In the genomic region with DNA sequence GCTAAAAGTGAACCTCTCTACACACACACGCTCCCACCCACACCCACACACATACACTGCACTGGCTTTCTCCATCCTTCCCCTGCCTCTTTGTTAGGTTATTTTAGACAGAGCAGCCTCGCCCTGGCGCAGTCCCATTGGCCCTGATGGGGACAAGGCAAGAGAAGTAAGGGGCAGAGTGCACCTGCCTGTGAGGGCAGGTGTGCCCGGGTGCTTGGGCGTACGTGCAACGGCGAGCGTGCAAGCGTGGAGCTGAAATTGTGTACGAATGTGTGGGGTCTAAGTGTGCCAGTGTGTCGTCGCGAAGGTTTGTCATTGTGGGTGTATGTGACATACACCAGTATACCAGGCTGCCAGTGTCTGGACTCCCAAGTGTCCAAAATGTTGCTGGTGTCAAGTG, we compare ENCODE assay signal across 10 cellular contexts. TPM values are rescaled to one million over a fixed set of nuclear protein-coding genes. Genes with fewer than 3 reads are reported as not detected.
DNase-seq lines count a peak whose midpoint lies in the region; ATAC-seq, FAIRE-seq and TF ChIP-seq lines count a peak whose summit lies in the region.
"Had no signal": no experiment of that assay in that cellular context is flagged by ENCODE, and none has a peak within 500 bp of the region (broad histone marks: within the 10 kb centered on the region; RNA-seq: fewer than 3 reads in every experiment).

No MANE protein-coding gene starts in this region.

- H3K27me3 ChIP-seq in keratinocyte (ENCODE audit: control insufficient read depth, extremely low read depth, insufficient read depth, low read length) (peaks cover 12% of the 10 kb centered on the region), suprapubic skin (peaks cover 20% of the 10 kb centered on the region)

- H3K79me2 ChIP-seq in keratinocyte (ENCODE audit: control insufficient read depth, insufficient read depth, low read length): no peaks in the 10 kb centered on the region

- no peak for TF ChIP-seq CTCF in keratinocyte (optimal IDR thresholded peaks at IDR 0.05 in 1 of 3, IDR thresholded peaks at IDR 0.05 in 1 of 3, conservative IDR thresholded peaks at IDR 0.05 in 1 of 3; ENCODE audit: extremely low read depth in 1 of 3, insufficient read depth in 2 of 3, low read length in 3 of 3)
- TF ChIP-seq CTCF in suprapubic skin (IDR thresholded peaks at IDR 0.05): no peak

- no peaks in the 10 kb centered on the region for H3K9me1 ChIP-seq in keratinocyte (ENCODE audit: control insufficient read depth, extremely low read depth, insufficient read depth, low read length)

- WGBS in suprapubic skin: 11% methylated on average over 11 of the region's 14 CpGs

- no peak for TF ChIP-seq EP300 in suprapubic skin (IDR thresholded peaks at IDR 0.05)

- H3K27ac ChIP-seq in angular gyrus (ENCODE audit: low read depth, low read length): peak overlapping the region; percentile 77
- no peak overlapping the region for H3K27ac ChIP-seq in keratinocyte (ENCODE audit: control insufficient read depth, insufficient read depth, low read length)
- H3K27ac ChIP-seq in suprapubic skin: peak overlapping the region; percentile 90

- H3K4me1 ChIP-seq in keratinocyte (ENCODE audit: control insufficient read depth, extremely low read depth, insufficient read depth, low read length) (peaks cover 30% of the 10 kb centered on the region), suprapubic skin (peaks cover 53% of the 10 kb centered on the region)

- H3K27me3 Mint-ChIP-seq in activated CD4-positive, alpha-beta T cell treated with anti-CD3 and anti-CD28 coated beads for 36 hours: peaks cover 43% of the 10 kb centered on the region

- DNase-seq in NCI-H2171 treated with DMSO at 0.1 percent for 48 hours (lab: John Stamatoyannopoulos, UW) (peak; percentile 27), NCI-H2171 (lab: John Stamatoyannopoulos, UW) (no peak), keratinocyte (ENCODE audit: low read depth, low spot score) (no peak), suprapubic skin (ENCODE audit: low spot score in 2 of 2) (peak in 1 of 2 donors; percentile 59), GF-D8 (lab: John Stamatoyannopoulos, UW) (no peak)
- DNase-seq in activated CD4-positive, alpha-beta T cell treated with anti-CD3 and anti-CD28 coated beads for 36 hours: no peak
- DNase-seq: CD4-positive, CD25-positive, alpha-beta regulatory T cell; stimulated activated CD4-positive, alpha-beta T cell treated with anti-CD3 and anti-CD28 coated beads, Interleukin-2, amount 100 ng/mL, for 48 hours had no signal

- no peak for ATAC-seq in GM18502 (IDR thresholded peaks at IDR 0.05; ENCODE audit: poor library complexity, unreplicated experiment)
- no peak for ATAC-seq in activated CD4-positive, alpha-beta T cell treated with anti-CD3 and anti-CD28 coated beads for 36 hours

- H3K9me3 ChIP-seq in keratinocyte (ENCODE audit: control insufficient read depth, low read depth, low read length) (no peaks in the 10 kb centered on the region), suprapubic skin (no peaks in the 10 kb centered on the region)

- no peaks in the 10 kb centered on the region for H3K9me3 Mint-ChIP-seq in activated CD4-positive, alpha-beta T cell treated with anti-CD3 and anti-CD28 coated beads for 36 hours (ENCODE audit: low read depth)

- FAIRE-seq in keratinocyte (lab: Jason Lieb, UNC): no peak

- CTCF ChIA-PET in activated CD4-positive, alpha-beta T cell treated with anti-CD3 and anti-CD28 coated beads for 36 hours (lab: Charles Lee): no interaction called here

- peak overlapping the region; percentile 67 to 84 (median 84) for H3K4me3 ChIP-seq in keratinocyte (ENCODE audit: control insufficient read depth in 2 of 3, extremely low read depth in 1 of 3, insufficient read depth in 2 of 3, low read depth in 1 of 3, low read length in 3 of 3)
- H3K4me3 ChIP-seq in suprapubic skin: peak overlapping the region; percentile 65

- dilution Hi-C loops in keratinocyte (cut with MboI; ENCODE audit: extremely low pct_ligation_motif_present, low sequenced_read_pairs): no loop called here

- H3K9ac ChIP-seq in keratinocyte (ENCODE audit: control insufficient read depth, extremely low read depth, insufficient read depth, low read length): peak overlapping the region; percentile 66

- intact Hi-C loops in activated CD4-positive, alpha-beta T cell treated with anti-CD3 and anti-CD28 coated beads for 36 hours (cut with DNase I, micrococcal nuclease): no loop called here

- H3K36me3 ChIP-seq in keratinocyte (ENCODE audit: control insufficient read depth in 2 of 2, extremely low read depth in 1 of 2, insufficient read depth in 2 of 2, low read length in 2 of 2) (peaks cover 0 to 1% of the 10 kb centered on the region in 2 experiments), suprapubic skin (no peaks in the 10 kb centered on the region)

- H2AFZ ChIP-seq in keratinocyte (ENCODE audit: control insufficient read depth, low read length): peak overlapping the region; percentile 92

- H3K27ac Mint-ChIP-seq in activated CD4-positive, alpha-beta T cell treated with anti-CD3 and anti-CD28 coated beads for 36 hours: no peak overlapping the region
- H3K27ac Mint-ChIP-seq: CD4-positive, CD25-positive, alpha-beta regulatory T cell had no signal

- H3K4me3 Mint-ChIP-seq in activated CD4-positive, alpha-beta T cell treated with anti-CD3 and anti-CD28 coated beads for 36 hours: no peak overlapping the region

- H3K4me2 ChIP-seq in keratinocyte (ENCODE audit: control insufficient read depth, extremely low read depth, insufficient read depth, low read depth, low read length): peak overlapping the region; percentile 97

- H3K4me1 Mint-ChIP-seq in activated CD4-positive, alpha-beta T cell treated with anti-CD3 and anti-CD28 coated beads for 36 hours: peaks cover 5% of the 10 kb centered on the region
- H3K4me1 Mint-ChIP-seq: CD4-positive, CD25-positive, alpha-beta regulatory T cell had no signal

- no peaks in the 10 kb centered on the region for H4K20me1 ChIP-seq in keratinocyte (ENCODE audit: control insufficient read depth, extremely low read depth, insufficient read depth, low read length)

- POLR2A ChIA-PET in activated CD4-positive, alpha-beta T cell treated with anti-CD3 and anti-CD28 coated beads for 36 hours (lab: Charles Lee): no interaction called here

- no peak for TF ChIP-seq POLR2A in suprapubic skin (IDR thresholded peaks at IDR 0.05)

- no peaks in the 10 kb centered on the region for H3K36me3 Mint-ChIP-seq in activated CD4-positive, alpha-beta T cell treated with anti-CD3 and anti-CD28 coated beads for 36 hours (ENCODE audit: low read depth)
- H3K36me3 Mint-ChIP-seq: CD4-positive, CD25-positive, alpha-beta regulatory T cell had no signal

RNA-seq across cellular contexts. Expression of a gene that starts 0.5 kb away (rescaled TPM):
- polyA plus RNA-seq in keratinocyte: 4.3 to 5.4 TPM (median 4.6 TPM) in 3 replicates
- 3.6 TPM for polyA plus RNA-seq in keratinocyte (2011; ENCODE audit: low read depth)
- polyA plus RNA-seq in keratinocyte (2011; cell fraction: cytosol; rRNA removed): 4.7 and 4.8 TPM in 2 replicates
- 11.7 and 12.9 TPM in 2 replicates for polyA plus RNA-seq in keratinocyte (2011; cell fraction: nucleus; rRNA removed)
- polyA plus RNA-seq in keratinocyte (2012; ENCODE audit: low replicate concordance): 6.0 and 12.9 TPM in 2 replicates
- 1.8 to 4.2 TPM (median 3.8 TPM) in 3 replicates for polyA minus RNA-seq in keratinocyte
- 6.7 TPM for polyA minus RNA-seq in keratinocyte (2011; cell fraction: cytosol; rRNA and poly(A)+ RNA removed)
- 8.9 and 9.3 TPM in 2 replicates for polyA minus RNA-seq in keratinocyte (2011; cell fraction: nucleus; rRNA and poly(A)+ RNA removed)
- total RNA-seq in suprapubic skin: 10 to 100 TPM; 41.5 to 70.9 (median 59.3) TPM
- not detected for total RNA-seq in activated CD4-positive, alpha-beta T cell treated with anti-CD3 and anti-CD28 coated beads for 36 hours
- total RNA-seq: CD4-positive, CD25-positive, alpha-beta regulatory T cell had no signal
- polyA plus RNA-seq: CD4-positive, CD25-positive, alpha-beta regulatory T cell had no signal

Comparison
In these comparisons a context has a peak if more than half of its experiments do, and no peak if none do; other contexts are left out.
1. RNA of a gene that starts 0.5 kb away (total RNA-seq): 41.5 to 70.9 TPM in suprapubic skin; not detected in activated CD4-positive, alpha-beta T cell treated with anti-CD3 and anti-CD28 coated beads for 36 hours; every median in the first group is over 10 times any median in the second.